In the genomic region with DNA sequence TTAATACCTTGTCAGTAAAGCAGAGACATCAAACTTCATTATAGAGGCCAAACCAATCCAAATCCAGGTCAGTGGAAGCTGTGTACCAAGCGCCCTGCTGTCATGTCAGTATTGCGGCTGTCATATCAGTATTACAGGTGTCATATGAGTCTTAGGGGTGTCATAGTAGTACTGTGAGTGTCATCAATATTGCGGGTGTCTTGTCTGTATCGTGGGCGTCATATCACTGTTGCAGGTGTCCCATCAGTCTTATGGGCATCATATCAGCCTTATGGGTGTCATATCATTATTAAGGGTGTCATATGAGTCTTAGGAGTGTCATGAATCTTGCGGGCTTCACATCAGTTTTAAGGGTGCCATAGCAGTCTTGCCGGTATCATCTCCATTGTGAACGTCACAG, we compare ENCODE assay signal across 21 cellular contexts. TPM values are rescaled to one million over a fixed set of nuclear protein-coding genes. Genes with fewer than 3 reads are reported as not detected.
A peak's percentile ranks its signal among the peaks of the same experiment; 100 is the strongest.
DNase-seq lines count a peak whose midpoint lies in the region; ATAC-seq, FAIRE-seq and TF ChIP-seq lines count a peak whose summit lies in the region.
"Had no signal": no experiment of that assay in that cellular context is flagged by ENCODE, and none has a peak within 500 bp of the region (broad histone marks: within the 10 kb centered on the region; RNA-seq: fewer than 3 reads in every experiment).

No MANE protein-coding gene starts in this region.

- peaks cover 0 to 13% (median 4%) of the 10 kb centered on the region in 11 experiments; a peak in 6 of 22 replicates for H3K9me3 ChIP-seq in BLaER1 treated with 17β-estradiol and CSF1 and Interleukin-3, amounts not matched to agents 10 nM and 100 nM (replicated peaks in 1 of 11)
- H3K9me3 ChIP-seq: ascending aorta, mucosa of descending colon, prostate gland had no signal

- POLR2A ChIA-PET in activated B cell treated with CpG ODN at 0.5 μM for 24 hours (lab: Charles Lee): no interaction called here

- peaks cover 35% of the 10 kb centered on the region for H3K27me3 Mint-ChIP-seq in T-helper 1 cell treated with Interleukin-12 subunit alpha and Interleukin-12 subunit beta and Interleukin-4 antibody, amounts not matched to agents 30 μg/mL and 1 μg/mL, for 36 hours (ENCODE audit: low read depth)
- peaks cover 12% of the 10 kb centered on the region for H3K27me3 Mint-ChIP-seq in activated B cell treated with CpG ODN at 0.5 μM for 24 hours
- peaks cover 3% of the 10 kb centered on the region for H3K27me3 Mint-ChIP-seq in endothelial cell (ENCODE audit: unreplicated experiment)

- H3K9me3 Mint-ChIP-seq in T-helper 1 cell treated with Interleukin-12 subunit alpha and Interleukin-12 subunit beta and Interleukin-4 antibody, amounts not matched to agents 30 μg/mL and 1 μg/mL, for 36 hours: no peaks in the 10 kb centered on the region
- H3K9me3 Mint-ChIP-seq in activated B cell treated with CpG ODN at 0.5 μM for 24 hours (no peaks in the 10 kb centered on the region), endothelial cell (ENCODE audit: unreplicated experiment) (no peaks in the 10 kb centered on the region)

- peak overlapping the region; percentile 88 for H3K4me3 Mint-ChIP-seq in T-helper 1 cell treated with Interleukin-12 subunit alpha and Interleukin-12 subunit beta and Interleukin-4 antibody, amounts not matched to agents 30 μg/mL and 1 μg/mL, for 36 hours
- H3K4me3 Mint-ChIP-seq in activated B cell treated with CpG ODN at 0.5 μM for 24 hours (peak overlapping the region; percentile 87), endothelial cell (ENCODE audit: unreplicated experiment) (peak overlapping the region; percentile 96)

- DNase-seq in T-helper 1 cell (no peak), activated B cell treated with CpG ODN at 0.5 μM for 24 hours (no peak), endothelial cell (ENCODE audit: low spot score) (no peak), inferior parietal cortex (ENCODE audit: extremely low spot score) (no peak), D721Med (ENCODE audit: insufficient read length, low spot score) (no peak)
- DNase-seq: activated CD8-positive, alpha-beta memory T cell treated with anti-CD3 and anti-CD28 coated beads, Interleukin-2, amount 50 U/mL, for 48 hours; dermis blood vessel endothelial cell; kidney glomerular epithelial cell; NCI-H146; SIG-M5 had no signal

- no peaks in the 10 kb centered on the region for H3K36me3 Mint-ChIP-seq in T-helper 1 cell treated with Interleukin-12 subunit alpha and Interleukin-12 subunit beta and Interleukin-4 antibody, amounts not matched to agents 30 μg/mL and 1 μg/mL, for 36 hours (ENCODE audit: low read depth)
- H3K36me3 Mint-ChIP-seq in activated B cell treated with CpG ODN at 0.5 μM for 24 hours (ENCODE audit: low read depth): peaks cover 6% of the 10 kb centered on the region
- H3K36me3 Mint-ChIP-seq in endothelial cell (ENCODE audit: low read depth, unreplicated experiment): no peaks in the 10 kb centered on the region

- no peak overlapping the region for H3K4me3 ChIP-seq in BLaER1 treated with 17β-estradiol and CSF1 and Interleukin-3, amounts not matched to agents 10 nM and 100 nM
- H3K4me3 ChIP-seq: mucosa of descending colon had no signal

- H3K27ac Mint-ChIP-seq in T-helper 1 cell treated with Interleukin-12 subunit alpha and Interleukin-12 subunit beta and Interleukin-4 antibody, amounts not matched to agents 30 μg/mL and 1 μg/mL, for 36 hours: peak overlapping the region; percentile 52
- H3K27ac Mint-ChIP-seq in activated B cell treated with CpG ODN at 0.5 μM for 24 hours: no peak overlapping the region
- H3K27ac Mint-ChIP-seq in endothelial cell (ENCODE audit: unreplicated experiment): no peak overlapping the region

- H3K4me1 Mint-ChIP-seq in T-helper 1 cell treated with Interleukin-12 subunit alpha and Interleukin-12 subunit beta and Interleukin-4 antibody, amounts not matched to agents 30 μg/mL and 1 μg/mL, for 36 hours (ENCODE audit: low read depth): peaks cover 10% of the 10 kb centered on the region
- peaks cover 7% of the 10 kb centered on the region for H3K4me1 Mint-ChIP-seq in activated B cell treated with CpG ODN at 0.5 μM for 24 hours
- H3K4me1 Mint-ChIP-seq in endothelial cell (ENCODE audit: unreplicated experiment): no peaks in the 10 kb centered on the region

- peaks cover 7 to 35% (median 14%) of the 10 kb centered on the region in 10 experiments for H3K4me1 ChIP-seq in BLaER1 treated with 17β-estradiol and CSF1 and Interleukin-3, amounts not matched to agents 10 nM and 100 nM
- H3K4me1 ChIP-seq: ascending aorta, prostate gland had no signal

- peak overlapping the region; percentile 82 to 92 (median 87); a peak in 14 of 22 replicates for H3K4me2 ChIP-seq in BLaER1 treated with 17β-estradiol and CSF1 and Interleukin-3, amounts not matched to agents 10 nM and 100 nM

- no peak for ATAC-seq in activated B cell treated with CpG ODN at 0.5 μM for 24 hours (ENCODE audit: low read depth)
- ATAC-seq in GM19467 (IDR thresholded peaks at IDR 0.05; ENCODE audit: unreplicated experiment): no peak

- FAIRE-seq in D721Med (lab: Jason Lieb, UNC): no peak

- H3K27me3 ChIP-seq in BLaER1 treated with 17β-estradiol and CSF1 and Interleukin-3, amounts not matched to agents 10 nM and 100 nM: no peaks in the 10 kb centered on the region
- H3K27me3 ChIP-seq: ascending aorta, esophagus muscularis mucosa had no signal

- intact Hi-C loops in activated B cell treated with CpG ODN at 0.5 μM for 24 hours (cut with micrococcal nuclease): no loop called here

- H3K36me3 ChIP-seq in BLaER1 treated with 17β-estradiol and CSF1 and Interleukin-3, amounts not matched to agents 10 nM and 100 nM: no peaks in the 10 kb centered on the region
- H3K36me3 ChIP-seq: ascending aorta, esophagus muscularis mucosa, heart left ventricle, prostate gland had no signal

- peak overlapping the region in 2 of 11 experiments; percentile 80 to 87; a peak in 2 of 22 replicates for H3K9ac ChIP-seq in BLaER1 treated with 17β-estradiol and CSF1 and Interleukin-3, amounts not matched to agents 10 nM and 100 nM

- TF ChIP-seq CTCF in activated B cell treated with CpG ODN at 0.5 μM for 24 hours (IDR thresholded peaks at IDR 0.05): no peak
- no peak for TF ChIP-seq CTCF in endothelial cell (IDR thresholded peaks at IDR 0.05; ENCODE audit: unreplicated experiment)
- TF ChIP-seq CTCF in D721Med (IDR thresholded peaks at IDR 0.05; ENCODE audit: insufficient read depth, missing control alignments): no peak

- CTCF ChIA-PET in activated B cell treated with CpG ODN at 0.5 μM for 24 hours (lab: Charles Lee): no interaction called here

- peak overlapping the region in 1 of 11 experiments; percentile 86; a peak in 1 of 22 replicates for H3K27ac ChIP-seq in BLaER1 treated with 17β-estradiol and CSF1 and Interleukin-3, amounts not matched to agents 10 nM and 100 nM

- H4K20me1 ChIP-seq in BLaER1 treated with 17β-estradiol and CSF1 and Interleukin-3, amounts not matched to agents 10 nM and 100 nM: no peaks in the 10 kb centered on the region

RNA-seq across cellular contexts. Expression of gene PRDM7, which starts 6.0 kb away (rescaled TPM):
- total RNA-seq in activated B cell treated with CpG ODN at 0.5 μM for 24 hours (not detected in 2 replicates), endothelial cell (ENCODE audit: unreplicated experiment) (not detected)
- total RNA-seq: A172, ascending aorta, dermis blood vessel endothelial cell, esophagus muscularis mucosa, heart left ventricle, LHCN-M2, mucosa of descending colon, temporal lobe had no signal
